In genomic region chr9:127698985-127699670, GRCh38 we compare ENCODE assay signal across 1 cellular context.
TF ChIP-seq lines count a peak whose summit lies in the region.

No MANE protein-coding gene starts in this region.

TF ChIP-seq in K562, 482 proteins besides CTCF, POLR2A, EP300 and RAD21 (continues in another document):
- TF ChIP-seq HNRNPL (IDR thresholded peaks at IDR 0.05; ENCODE audit: low read depth, low read length) (no peak), BACH1 (tag; IDR thresholded peaks at IDR 0.05) (0 out of 2 replicates have a peak, but pooled peaks have one; percentile 47), ZNF699 (CRISPR knock-in tag; IDR thresholded peaks at IDR 0.05; ENCODE audit: insufficient replicate concordance) (no peak), HLTF (IDR thresholded peaks at IDR 0.05) (no peak; the same call in 1 of the 2 replicates), ZNF431 (CRISPR knock-in tag; IDR thresholded peaks at IDR 0.05) (peak; percentile 73), FOXK2 (conservative IDR thresholded peaks at IDR 0.05 in 1 of 2, IDR thresholded peaks at IDR 0.05 in 1 of 2; ENCODE audit: low read depth in 2 of 2) (peak in 1 of 2 experiments; percentile 61; a peak in 3 of 4 replicates), ZFPM2 (CRISPR knock-in tag; IDR thresholded peaks at IDR 0.05) (no peak), ESRRB (CRISPR knock-in tag; IDR thresholded peaks at IDR 0.05; ENCODE audit: borderline replicate concordance) (no peak), ZNF778 (CRISPR knock-in tag; IDR thresholded peaks at IDR 0.05) (no peak), ZNF395 (CRISPR knock-in tag; IDR thresholded peaks at IDR 0.05) (peak; percentile 91), ETV1 (tag; conservative IDR thresholded peaks at IDR 0.05; ENCODE audit: low read depth) (peak; percentile 84), ZNF592 (IDR thresholded peaks at IDR 0.05) (peak; percentile 99), MCM3 (IDR thresholded peaks at IDR 0.05) (no peak), FOXP4 (CRISPR knock-in tag; IDR thresholded peaks at IDR 0.05; ENCODE audit: borderline replicate concordance) (no peak), RCOR1 (IDR thresholded peaks at IDR 0.05; ENCODE audit: borderline replicate concordance in 1 of 2, low read depth in 2 of 2, low read length in 2 of 2) (peak in 1 of 2 experiments; percentile 45; a peak in 1 of 4 replicates), ZNF76 (CRISPR knock-in tag; IDR thresholded peaks at IDR 0.05; ENCODE audit: borderline replicate concordance) (0 out of 2 replicates have a peak, but pooled peaks have one; percentile 75), ARID3A (IDR thresholded peaks at IDR 0.05; ENCODE audit: borderline replicate concordance, low read depth, low read length) (no peak), ZFP30 (CRISPR knock-in tag; IDR thresholded peaks at IDR 0.05; ENCODE audit: borderline replicate concordance) (no peak), HDAC8 (tag; IDR thresholded peaks at IDR 0.05) (no peak), CBX3 (IDR thresholded peaks at IDR 0.05; ENCODE audit: borderline replicate concordance in 1 of 2, low read length in 2 of 2) (peak in 1 of 2 experiments; percentile 83; a peak in 1 of 3 replicates), CBX5 (IDR thresholded peaks at IDR 0.05; ENCODE audit: borderline replicate concordance, low read depth) (no peak), JUN (IDR thresholded peaks at IDR 0.05; ENCODE audit: borderline replicate concordance, low read depth, low read length) (peak; percentile 27; the same call in 1 of the 2 replicates), JUN (CRISPR knock-in tag; IDR thresholded peaks at IDR 0.05; ENCODE audit: borderline replicate concordance) (no peak), KLF13 (tag; IDR thresholded peaks at IDR 0.05; ENCODE audit: borderline replicate concordance, low read depth) (0 out of 2 replicates have a peak, but pooled peaks have one; percentile 32), ZNF165 (CRISPR knock-in tag; IDR thresholded peaks at IDR 0.05; ENCODE audit: borderline replicate concordance) (no peak), NFE2 (IDR thresholded peaks at IDR 0.05; ENCODE audit: low read depth) (no peak), BRF1 (IDR thresholded peaks at IDR 0.05; ENCODE audit: borderline replicate concordance, extremely low read depth, insufficient read length) (no peak), USF1 (CRISPR knock-in tag; IDR thresholded peaks at IDR 0.05) (peak; percentile 89), SNAPC5 (CRISPR knock-in tag; IDR thresholded peaks at IDR 0.05) (no peak), CBX1 (IDR thresholded peaks at IDR 0.05; ENCODE audit: low read depth) (peak; percentile 21; the same call in 1 of the 2 replicates), NCOA2 (IDR thresholded peaks at IDR 0.05; ENCODE audit: partially characterized antibody in 2 of 2) (no peak), HNRNPH1 (optimal IDR thresholded peaks at IDR 0.05; ENCODE audit: low read depth, low read length) (no peak), ERF (CRISPR knock-in tag; IDR thresholded peaks at IDR 0.05) (peak; percentile 93), SPI1 (IDR thresholded peaks at IDR 0.05; ENCODE audit: borderline replicate concordance, low read depth, low read length) (no peak), CXXC5 (CRISPR knock-in tag; IDR thresholded peaks at IDR 0.05) (peak; percentile 93), NFIX (CRISPR knock-in tag; IDR thresholded peaks at IDR 0.05; ENCODE audit: low read depth) (peak; percentile 12; the same call in 1 of the 2 replicates), DNMT1 (IDR thresholded peaks at IDR 0.05) (no peak), TSC22D4 (tag; IDR thresholded peaks at IDR 0.05) (no peak), TSHZ1 (CRISPR knock-in tag; IDR thresholded peaks at IDR 0.05) (no peak), SIN3A (IDR thresholded peaks at IDR 0.05; ENCODE audit: borderline replicate concordance in 2 of 2, control insufficient read depth in 1 of 2, low read depth in 2 of 2, low read length in 2 of 2) (no peak), U2AF1 (optimal IDR thresholded peaks at IDR 0.05; ENCODE audit: low read depth, low read length) (no peak), CREB5 (CRISPR knock-in tag; IDR thresholded peaks at IDR 0.05) (no peak), YBX1 (IDR thresholded peaks at IDR 0.05) (no peak), CCAR2 (IDR thresholded peaks at IDR 0.05; ENCODE audit: low read depth, low read length) (no peak), OTX1 (CRISPR knock-in tag; IDR thresholded peaks at IDR 0.05) (peak; percentile 70; the same call in 1 of the 2 replicates), CC2D1A (IDR thresholded peaks at IDR 0.05) (no peak), ZNF3 (CRISPR knock-in tag; IDR thresholded peaks at IDR 0.05) (no peak), HDAC1 (IDR thresholded peaks at IDR 0.05) (no peak), PHB2 (IDR thresholded peaks at IDR 0.05; ENCODE audit: low read depth) (no peak), DACH1 (IDR thresholded peaks at IDR 0.05; ENCODE audit: partially characterized antibody) (no peak), SRSF3 (IDR thresholded peaks at IDR 0.05; ENCODE audit: insufficient read depth, low read length) (no peak), POLR2G (IDR thresholded peaks at IDR 0.05; ENCODE audit: low read depth, low read length) (peak; percentile 96), TOE1 (IDR thresholded peaks at IDR 0.05; ENCODE audit: borderline replicate concordance) (peak; percentile 81), TOE1 (CRISPR knock-in tag; IDR thresholded peaks at IDR 0.05; ENCODE audit: borderline replicate concordance, low read depth) (no peak), DEAF1 (CRISPR knock-in tag; IDR thresholded peaks at IDR 0.05) (no peak), ZBTB17 (CRISPR knock-in tag; IDR thresholded peaks at IDR 0.05) (peak; percentile 79)
